ENCODE assay signal across 14 cellular contexts in the genomic region with DNA sequence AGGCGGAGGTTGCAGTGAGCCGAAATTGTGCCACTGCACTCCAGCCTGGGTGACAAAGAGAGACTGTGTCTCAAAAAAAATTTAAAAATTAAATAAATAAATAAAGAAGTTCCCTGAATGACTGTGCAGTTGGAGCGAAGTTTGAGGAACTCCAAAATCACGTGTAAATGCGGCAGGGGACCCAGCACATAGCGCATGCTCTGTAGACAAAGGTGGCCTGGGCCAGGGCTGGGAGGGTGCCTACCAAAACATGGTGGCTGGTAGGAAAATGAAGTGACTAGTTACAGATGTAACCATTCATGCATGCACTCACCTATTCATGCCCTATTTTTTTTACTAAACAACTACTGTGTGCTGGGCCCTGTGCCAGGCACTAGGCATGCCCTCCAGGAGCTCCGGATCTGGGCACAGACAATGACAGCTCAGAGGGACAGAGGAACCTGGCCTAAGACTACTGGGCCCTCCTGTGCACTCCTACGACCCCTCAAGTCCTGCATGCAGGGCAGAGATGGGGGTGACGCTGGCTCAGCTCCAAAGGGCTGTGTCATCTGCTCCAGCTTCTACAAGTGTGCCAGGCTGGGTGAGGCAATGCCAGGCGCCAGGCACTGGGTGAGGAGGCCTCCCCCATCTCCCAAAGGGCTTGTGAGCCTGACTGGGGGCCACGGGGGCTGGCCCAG.
DNase-seq lines count a peak whose midpoint lies in the region; ATAC-seq and TF ChIP-seq lines count a peak whose summit lies in the region.
"Had no signal": no experiment of that assay in that cellular context is flagged by ENCODE, and none has a peak within 500 bp of the region (broad histone marks: within the 10 kb centered on the region; RNA-seq: fewer than 3 reads in every experiment).

No MANE protein-coding gene starts in this region.

- no peaks in the 10 kb centered on the region for H3K9me3 ChIP-seq in upper lobe of right lung
- H3K9me3 ChIP-seq: pancreas had no signal

- DNase-seq in Right ventricle myocardium superior (peak; percentile 50), Right ventricle myocardium inferior (ENCODE audit: missing footprints) (no peak), NCI-H446 treated with DMSO at 0.1 percent for 48 hours (lab: John Stamatoyannopoulos, UW) (peak; percentile 54), fibroblast of gingiva (ENCODE audit: low read depth) (peak; percentile 83), upper lobe of right lung (no peak), foreskin melanocyte (no peak), OCI-M2 (lab: John Stamatoyannopoulos, UW; ENCODE audit: unreplicated experiment) (no peak)
- DNase-seq: activated CD8-positive, alpha-beta T cell treated with anti-CD3 and anti-CD28 coated beads for 36 hours; NCI-H1417; NCI-H748 treated with DMSO at 0.1 percent for 48 hours; SIG-M5; stimulated activated CD4-positive, alpha-beta T cell treated with anti-CD3 and anti-CD28 coated beads, Interleukin-12 subunit alpha, Interleukin-12 subunit beta, amount 100 ng/mL, for 4 hours had no signal

- ATAC-seq in Right ventricle myocardium superior (ENCODE audit: poor library complexity) (peak; percentile 12), Right ventricle myocardium inferior (no peak), upper lobe of right lung (peak; percentile 67), HG02884 (IDR thresholded peaks at IDR 0.05; ENCODE audit: unreplicated experiment) (no peak)
- ATAC-seq: activated CD8-positive, alpha-beta T cell treated with anti-CD3 and anti-CD28 coated beads for 36 hours had no signal

- H3K27ac ChIP-seq in upper lobe of right lung: no peak overlapping the region
- H3K27ac ChIP-seq: pancreas had no signal

- intact Hi-C loops in Right ventricle myocardium superior (cut with DNase I): no loop called here
- intact Hi-C loops in Right ventricle myocardium inferior (cut with DNase I): loop anchor here (10.0 kb wide), 1 partner anchor 84 kb away; no protein-coding TSS in a partner anchor
- intact Hi-C loops in upper lobe of right lung (cut with DNase I): no loop called here

- TF ChIP-seq CTCF in upper lobe of right lung (IDR thresholded peaks at IDR 0.05): no peak

- H3K36me3 ChIP-seq in upper lobe of right lung: no peaks in the 10 kb centered on the region
- H3K36me3 ChIP-seq: pancreas had no signal

- H3K4me3 ChIP-seq in upper lobe of right lung: no peak overlapping the region
- H3K4me3 ChIP-seq: pancreas had no signal

- no peaks in the 10 kb centered on the region for H3K27me3 ChIP-seq in upper lobe of right lung
- H3K27me3 ChIP-seq: pancreas had no signal

- no peaks in the 10 kb centered on the region for H3K4me1 ChIP-seq in upper lobe of right lung
- H3K4me1 ChIP-seq: pancreas had no signal

Comparison
In these comparisons a context has a peak if more than half of its experiments do, and no peak if none do; other contexts are left out.
1. ATAC-seq: peak in Right ventricle myocardium superior (single experiment) and upper lobe of right lung (single experiment); none in Right ventricle myocardium inferior (single experiment) and HG02884 (single experiment).
2. DNase-seq: peak in Right ventricle myocardium superior (single experiment), NCI-H446 treated with DMSO at 0.1 percent for 48 hours (single experiment) and fibroblast of gingiva (single experiment); none in Right ventricle myocardium inferior (single experiment), upper lobe of right lung (single experiment), foreskin melanocyte (single experiment) and OCI-M2 (single experiment).